8 cellular contexts compared by ENCODE assay signal in the genomic region with DNA sequence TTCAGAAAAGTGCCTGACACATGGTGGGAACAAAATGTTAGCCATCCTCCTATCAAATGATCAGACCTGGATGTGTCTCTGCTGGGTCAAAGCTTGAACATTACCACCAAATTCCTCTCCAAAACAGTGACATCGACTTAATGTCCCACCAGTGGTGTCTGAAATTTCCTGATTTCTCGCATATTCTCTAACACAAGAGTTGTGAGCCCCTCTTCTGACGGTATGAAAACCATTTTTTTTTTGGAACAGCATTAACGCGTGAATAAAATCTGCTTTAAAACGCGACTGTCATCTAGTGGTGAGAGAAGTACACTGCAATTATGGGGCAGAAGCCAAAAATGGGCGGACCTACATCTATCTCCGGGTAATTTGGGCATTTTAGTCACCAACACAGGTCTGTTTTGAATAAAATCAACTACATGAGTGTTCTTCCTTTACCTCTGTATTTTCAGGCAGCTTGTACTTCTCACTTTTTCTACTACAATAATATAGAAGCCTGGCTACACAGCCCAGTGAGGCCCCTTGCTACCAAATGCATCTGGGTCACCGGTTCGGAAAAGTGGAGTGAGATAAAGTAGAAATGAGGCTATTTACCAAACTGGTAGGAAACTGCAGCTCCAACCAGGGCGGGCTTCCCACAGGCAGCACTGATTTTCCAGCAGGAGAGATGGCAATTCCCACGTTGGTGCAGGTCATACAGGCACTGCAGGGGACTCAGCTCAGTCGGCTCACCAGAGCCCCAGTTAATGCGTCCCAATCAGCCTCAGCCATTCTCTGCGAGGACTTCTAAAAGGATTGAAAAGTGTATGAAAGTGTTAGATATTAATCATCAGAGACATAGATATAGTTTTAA. TPM values are rescaled to one million over a fixed set of nuclear protein-coding genes. Genes with fewer than 3 reads are reported as not detected.
A peak's percentile ranks its signal among the peaks of the same experiment; 100 is the strongest.
DNase-seq lines count a peak whose midpoint lies in the region; ATAC-seq, FAIRE-seq and TF ChIP-seq lines count a peak whose summit lies in the region.

No MANE protein-coding gene starts in this region.

- H3K4me3 Mint-ChIP-seq in nephron, result no peak overlapping the region

- FAIRE-seq in D721Med (lab: Jason Lieb, UNC), result no peak

- H3K4me1 ChIP-seq in esophagus squamous epithelium, result peaks cover 2 to 23% (median 5%) of the 10 kb centered on the region in 3 donors

- no peaks in the 10 kb centered on the region for H3K9me3 ChIP-seq in esophagus squamous epithelium

- TF ChIP-seq CTCF in D721Med (IDR thresholded peaks at IDR 0.05; ENCODE audit: insufficient read depth, missing control alignments) (peak; percentile 96), esophagus squamous epithelium (IDR thresholded peaks at IDR 0.05) (peak; percentile 86 to 96 (median 92)), nephron (IDR thresholded peaks at IDR 0.05; ENCODE audit: unreplicated experiment in 3 of 3) (peak; percentile 89 to 98 (median 94))

- no peaks in the 10 kb centered on the region for H3K36me3 Mint-ChIP-seq in nephron (ENCODE audit: low read depth)

- TF ChIP-seq POLR2A in esophagus squamous epithelium (IDR thresholded peaks at IDR 0.05), result no peak

- H3K9me3 Mint-ChIP-seq in nephron, result no peaks in the 10 kb centered on the region

- H3K4me3 ChIP-seq in H7 (ENCODE audit: insufficient read depth, low read depth, low read length), result no peak overlapping the region
- H3K4me3 ChIP-seq in esophagus squamous epithelium, result no peak overlapping the region

- ATAC-seq in HG02938 (IDR thresholded peaks at IDR 0.05; ENCODE audit: unreplicated experiment), result no peak
- no peak for ATAC-seq in HG02642 (IDR thresholded peaks at IDR 0.05; ENCODE audit: poor library complexity, unreplicated experiment)

- H3K4me1 Mint-ChIP-seq in nephron, result peaks cover 6% of the 10 kb centered on the region

- intact Hi-C loops in esophagus squamous epithelium (cut with DNase I), result loop anchor here (10.0 kb wide), 1 partner anchor 321 kb away; no protein-coding TSS in a partner anchor

- peak overlapping the region in 1 of 3 experiments; percentile 12 for H3K27ac Mint-ChIP-seq in nephron

- no peaks in the 10 kb centered on the region for H3K27me3 ChIP-seq in H7 (ENCODE audit: control insufficient read depth, insufficient read depth, low read length)
- no peaks in the 10 kb centered on the region for H3K27me3 ChIP-seq in esophagus squamous epithelium

- DNase-seq in D721Med (ENCODE audit: insufficient read length, low spot score) (no peak), H7 (peak; percentile 66), NCI-H2196 treated with DMSO at 0.1 percent for 48 hours (lab: John Stamatoyannopoulos, UW; ENCODE audit: unreplicated experiment) (peak; percentile 50), esophagus squamous epithelium (lab: John Stamatoyannopoulos, UW) (no peak)
- peak; percentile 48 for DNase-seq in activated CD4-positive, alpha-beta T cell treated with anti-CD3 and anti-CD28 coated beads for 48 hours

- 19 to 22% methylated on average over 15 to 16 of the region's 16 CpGs for WGBS in esophagus squamous epithelium, 2 donors

- no peak overlapping the region for H3K27ac ChIP-seq in esophagus squamous epithelium

- H3K27me3 Mint-ChIP-seq in nephron (ENCODE audit: low read depth), result no peaks in the 10 kb centered on the region

- H3K36me3 ChIP-seq in H7 (replicated peaks; ENCODE audit: control insufficient read depth, insufficient read depth, low read length) (no peaks in the 10 kb centered on the region), esophagus squamous epithelium (peaks cover 0 to 3% (median 0%) of the 10 kb centered on the region in 3 donors)

RNA-seq across cellular contexts. Expression of gene MGME1, which starts 27.4 kb away (rescaled TPM):
- 35.5 and 42.1 TPM in 2 replicates for total RNA-seq in H7 (2014; rRNA removed; shearing (Covaris generic))
- total RNA-seq in esophagus squamous epithelium, result 10 to 100 TPM; 11.2 to 18.9 (median 12.0) TPM

RNA-seq across cellular contexts. Expression of gene SNX5, which starts 27.6 kb away (rescaled TPM):
- 134 and 163 TPM in 2 replicates for total RNA-seq in H7 (2014; rRNA removed; shearing (Covaris generic))
- total RNA-seq in esophagus squamous epithelium, result 100 to 1,000 TPM in 2 of 4 donors, 10 to 100 TPM in 2; 43.6 to 137 (median 98.5) TPM

Comparison
In these comparisons a context has a peak if more than half of its experiments do, and no peak if none do; other contexts are left out.
1. DNase-seq: peak in H7 (single experiment), NCI-H2196 treated with DMSO at 0.1 percent for 48 hours (single experiment) and activated CD4-positive, alpha-beta T cell treated with anti-CD3 and anti-CD28 coated beads for 48 hours (single experiment); none in D721Med (single experiment) and esophagus squamous epithelium (single experiment).
2. Peak in every context shown above with its lines, with median percentiles within 50 percentile points of each other: CTCF ChIP-seq.